ENCODE assay signal across 22 cellular contexts in genomic region chr12:105347486-105347885, GRCh38.
"Had no signal": no experiment of that assay in that cellular context is flagged by ENCODE, and none has a peak within 500 bp of the region (broad histone marks: within the 10 kb centered on the region; RNA-seq: fewer than 3 reads in every experiment).

No MANE protein-coding gene starts in this region.

- H3K27ac Mint-ChIP-seq: activated naive CD4-positive, alpha-beta T cell treated with anti-CD3 and anti-CD28 coated beads, Interleukin-2, amount 50 U/mL, for 72 hours; activated T-cell treated with anti-CD3 and anti-CD28 coated beads, Interleukin-2, amount 50 U/mL, for 72 hours; stimulated activated naive CD8-positive, alpha-beta T cell treated with anti-CD3 and anti-CD28 coated beads, Interleukin-15, amount 100 ng/mL, for 72 hours; T-helper 17 cell had no signal

- H3K4me3 Mint-ChIP-seq: activated T-cell treated with anti-CD3 and anti-CD28 coated beads, Interleukin-2, amount 50 U/mL, for 72 hours; stimulated activated effector memory CD8-positive, alpha-beta T cell treated with anti-CD3 and anti-CD28 coated beads, Interleukin-12 subunit alpha, Interleukin-12 subunit beta, amount 100 ng/mL, for 72 hours; stimulated activated naive CD8-positive, alpha-beta T cell treated with anti-CD3 and anti-CD28 coated beads, Interleukin-15, amount 100 ng/mL, for 72 hours had no signal

- DNase-seq: activated CD4-positive, alpha-beta T cell treated with anti-CD3 and anti-CD28 coated beads for 4 hours; activated CD4-positive, alpha-beta T cell treated with anti-CD3 and anti-CD28 coated beads, Interleukin-2, amount 50 U/mL, for 48 hours; activated CD4-positive, CD25-positive, alpha-beta regulatory T cell; activated gamma-delta T cell treated with Interleukin-2 at 50 U/mL for 16 hours; activated T-cell treated with anti-CD3 and anti-CD28 coated beads, Interleukin-2, amount 50 U/mL, for 72 hours; aorta; central memory CD4-positive, alpha-beta T cell; effector memory CD4-positive, alpha-beta T cell; foreskin melanocyte; lower lobe of right lung; mesendoderm; mucosa of descending colon; pancreas; right lobe of liver; stimulated activated CD4-positive, alpha-beta T cell treated with anti-CD3 and anti-CD28 coated beads, Interleukin-1b, Interleukin-23, amount 100 ng/mL, for 48 hours; stimulated activated naive CD8-positive, alpha-beta T cell treated with anti-CD3 and anti-CD28 coated beads, Interleukin-15, amount 100 ng/mL, for 72 hours; T-helper 17 cell; tibial artery had no signal

- H3K27me3 Mint-ChIP-seq: stimulated activated naive CD8-positive, alpha-beta T cell treated with anti-CD3 and anti-CD28 coated beads, Interleukin-15, amount 100 ng/mL, for 72 hours; T-helper 17 cell had no signal

- H3K9me3 Mint-ChIP-seq: activated T-cell treated with anti-CD3 and anti-CD28 coated beads, Interleukin-2, amount 50 U/mL, for 72 hours; stimulated activated effector memory CD8-positive, alpha-beta T cell treated with anti-CD3 and anti-CD28 coated beads, Interleukin-12 subunit alpha, Interleukin-12 subunit beta, amount 100 ng/mL, for 72 hours had no signal

- ATAC-seq: activated naive CD4-positive, alpha-beta T cell treated with anti-CD3 and anti-CD28 coated beads, Interleukin-2, amount 50 U/mL, for 72 hours; activated T-cell treated with anti-CD3 and anti-CD28 coated beads, Interleukin-2, amount 50 U/mL, for 72 hours; esophagus mucosa; left lobe of liver; lower lobe of right lung; mucosa of descending colon; pancreas; right lobe of liver; stimulated activated effector memory CD8-positive, alpha-beta T cell treated with anti-CD3 and anti-CD28 coated beads, Interleukin-12 subunit alpha, Interleukin-12 subunit beta, amount 100 ng/mL, for 72 hours; stimulated activated naive CD8-positive, alpha-beta T cell treated with anti-CD3 and anti-CD28 coated beads, Interleukin-15, amount 100 ng/mL, for 72 hours; T-helper 17 cell had no signal
